ENCODE assay signal across 9 cellular contexts in genomic region chr2:215084080-215084479, GRCh38. TPM values are rescaled to one million over a fixed set of nuclear protein-coding genes. Genes with fewer than 3 reads are reported as not detected.
"Had no signal": no experiment of that assay in that cellular context is flagged by ENCODE, and none has a peak within 500 bp of the region (broad histone marks: within the 10 kb centered on the region; RNA-seq: fewer than 3 reads in every experiment).

No MANE protein-coding gene starts in this region.

- H3K4me3 ChIP-seq: GM12878 had no signal

- FAIRE-seq: G401.6, GM12878, GM12891, GM12892, GM18507, GM19239 had no signal

- DNase-seq: GDM1, GF-D8 had no signal

- ATAC-seq: GM12878 had no signal

RNA-seq across cellular contexts. Expression of gene ABCA12, which starts 54.3 kb away (rescaled TPM):
- total RNA-seq: G401 had no signal
